8 cellular contexts compared by ENCODE assay signal in the genomic region with DNA sequence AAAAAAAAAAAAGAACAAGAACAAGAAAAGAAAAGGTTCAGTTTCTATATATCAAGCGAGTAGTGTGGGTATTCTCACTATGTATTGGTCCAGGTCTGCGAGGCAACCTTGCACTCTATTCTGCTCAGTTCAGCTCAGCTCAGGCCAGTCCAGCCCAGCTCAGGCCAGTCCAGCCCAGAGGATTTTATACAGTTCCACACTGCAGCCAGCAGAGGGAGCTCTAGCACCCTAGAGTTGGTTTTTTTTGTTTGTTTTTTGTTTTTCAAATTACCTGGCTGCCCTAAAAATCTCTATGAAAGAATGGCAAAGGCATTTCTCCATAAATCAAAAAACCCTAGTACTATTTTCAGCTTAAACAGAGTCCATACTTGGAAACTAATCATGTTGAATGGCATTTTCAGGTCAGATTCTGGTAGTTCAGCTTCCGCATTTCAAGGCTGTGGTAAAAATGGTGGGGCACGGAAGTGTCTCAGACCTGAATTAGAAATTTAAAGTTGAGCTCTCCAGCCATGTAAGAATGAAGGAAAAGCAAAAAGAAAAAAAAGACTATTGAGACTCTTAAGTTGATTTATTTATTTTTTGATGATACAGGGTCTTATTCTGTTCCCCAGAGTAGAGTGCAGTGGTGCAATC. TPM values are rescaled to one million over a fixed set of nuclear protein-coding genes. Genes with fewer than 3 reads are reported as not detected.
A peak's percentile ranks its signal among the peaks of the same experiment; 100 is the strongest.
DNase-seq lines count a peak whose midpoint lies in the region; ATAC-seq and TF ChIP-seq lines count a peak whose summit lies in the region.

No MANE protein-coding gene starts in this region.

- H3K79me2 ChIP-seq in DND-41 (ENCODE audit: insufficient read depth, low read length) = no peaks in the 10 kb centered on the region

- no TSS peak for BruUV-seq in Panc1 (replicated peaks; lab: Mats Ljungman, UMichigan)

- H3K9me3 Mint-ChIP-seq in HFFc6 = no peaks in the 10 kb centered on the region
- no peaks in the 10 kb centered on the region for H3K9me3 Mint-ChIP-seq in activated naive CD4-positive, alpha-beta T cell treated with anti-CD3 and anti-CD28 coated beads for 36 hours

- H3K9me3 ChIP-seq in DND-41 (ENCODE audit: insufficient read depth, low read length, severe bottlenecking) = no peaks in the 10 kb centered on the region
- no peaks in the 10 kb centered on the region for H3K9me3 ChIP-seq in Panc1 (ENCODE audit: control insufficient read depth, insufficient read depth, low read depth, low read length)
- H3K9me3 ChIP-seq in cardiac muscle cell (ENCODE audit: low read depth) = no peaks in the 10 kb centered on the region
- H3K9me3 ChIP-seq in psoas muscle = no peaks in the 10 kb centered on the region

- H3K27ac ChIP-seq in DND-41 (ENCODE audit: low read length) (no peak overlapping the region), Panc1 (ENCODE audit: low read length) (no peak overlapping the region), cardiac muscle cell (no peak overlapping the region), psoas muscle (no peak overlapping the region)

- WGBS in psoas muscle, 3 donors = 53 to 64% (median 58%) methylated on average over 4 of the region's 4 CpGs

- in situ Hi-C loops in Panc1 (cut with HindIII; ENCODE audit: low pct_unique_long_range_greater_than_20kb, low sequenced_read_pairs) = no loop called here

- peaks cover 43% of the 10 kb centered on the region for H3K36me3 Mint-ChIP-seq in HFFc6 (ENCODE audit: low read depth)
- peaks cover 46% of the 10 kb centered on the region for H3K36me3 Mint-ChIP-seq in activated naive CD4-positive, alpha-beta T cell treated with anti-CD3 and anti-CD28 coated beads for 36 hours (ENCODE audit: low read depth)

- CTCF ChIA-PET in Panc1 (lab: Charles Lee) = interaction anchor here (0.6 to 2.8 kb wide), 17 partner anchors 9 to 1476 kb away, joined by 3 to 30 read pairs (median 7); no protein-coding TSS in a partner anchor
- CTCF ChIA-PET in activated naive CD4-positive, alpha-beta T cell treated with anti-CD3 and anti-CD28 coated beads for 36 hours (lab: Charles Lee) = interaction anchor here (0.6 to 11.5 kb wide), 53 partner anchors 9 to 1288 kb away, joined by 3 to 191 read pairs (median 4); partner anchors contain the start of gene OSBPL3

- H3K27me3 Mint-ChIP-seq in HFFc6 (ENCODE audit: insufficient read depth) = peaks cover 4% of the 10 kb centered on the region; the same call in 1 of the 2 replicates
- H3K27me3 Mint-ChIP-seq in activated naive CD4-positive, alpha-beta T cell treated with anti-CD3 and anti-CD28 coated beads for 36 hours (ENCODE audit: low read depth) = no peaks in the 10 kb centered on the region

- H3K4me2 ChIP-seq in DND-41 (ENCODE audit: insufficient read depth, low read length) = no peak overlapping the region

- H3K9ac ChIP-seq in DND-41 (ENCODE audit: low read depth, low read length) = no peak overlapping the region

- intact Hi-C loops in Panc1 (cut with micrococcal nuclease; ENCODE audit: unreplicated experiment) (loop anchor here (1.0 to 2.0 kb wide), 3 partner anchors 256 to 286 kb away; no protein-coding TSS in a partner anchor), psoas muscle (cut with DNase I) (loop anchor here (2.0 to 5.0 kb wide), 4 partner anchors 165 to 285 kb away; no protein-coding TSS in a partner anchor)
- intact Hi-C loops in activated naive CD4-positive, alpha-beta T cell treated with anti-CD3 and anti-CD28 coated beads for 36 hours (cut with micrococcal nuclease) = loop anchor here (1.0 to 2.0 kb wide), 3 partner anchors 258 to 348 kb away; no protein-coding TSS in a partner anchor

- peak overlapping the region; percentile 76 for H3K27ac Mint-ChIP-seq in HFFc6
- no peak overlapping the region for H3K27ac Mint-ChIP-seq in activated naive CD4-positive, alpha-beta T cell treated with anti-CD3 and anti-CD28 coated beads for 36 hours

- H3K4me1 ChIP-seq in DND-41 (ENCODE audit: insufficient read depth, low read length) (no peaks in the 10 kb centered on the region), Panc1 (ENCODE audit: control insufficient read depth, insufficient read depth, low read length) (no peaks in the 10 kb centered on the region), cardiac muscle cell (ENCODE audit: low read depth) (no peaks in the 10 kb centered on the region), psoas muscle (no peaks in the 10 kb centered on the region)

- ATAC-seq in DND-41 (ENCODE audit: insufficient read depth, low read depth) (peak; percentile 60), Panc1 (peak; percentile 96), psoas muscle (peak; percentile 79 to 93 (median 90)), HG03378 (IDR thresholded peaks at IDR 0.05; ENCODE audit: unreplicated experiment) (no peak)

- TF ChIP-seq CTCF in DND-41 (IDR thresholded peaks at IDR 0.05; ENCODE audit: borderline replicate concordance, extremely low read depth, low read length, poor library complexity, severe bottlenecking) = peak; percentile 84
- TF ChIP-seq CTCF in HFFc6 (IDR thresholded peaks at IDR 0.05) = peak; percentile 98
- peak; percentile 97 for TF ChIP-seq CTCF in Panc1 (IDR thresholded peaks at IDR 0.05)
- TF ChIP-seq CTCF in cardiac muscle cell (IDR thresholded peaks at IDR 0.05; ENCODE audit: low read depth, low read length) = peak; percentile 87
- peak; percentile 87 for TF ChIP-seq CTCF in psoas muscle (IDR thresholded peaks at IDR 0.05)

- H4K20me1 ChIP-seq in DND-41 (ENCODE audit: insufficient read depth, low read length) = no peaks in the 10 kb centered on the region

- H3K4me3 Mint-ChIP-seq in HFFc6 = no peak overlapping the region
- no peak overlapping the region for H3K4me3 Mint-ChIP-seq in activated naive CD4-positive, alpha-beta T cell treated with anti-CD3 and anti-CD28 coated beads for 36 hours

- H3K4me3 ChIP-seq in DND-41 (ENCODE audit: low read depth in 1 of 2, low read length in 2 of 2) (no peak overlapping the region), Panc1 (ENCODE audit: low read depth in 2 of 2, low read length in 2 of 2) (no peak overlapping the region), cardiac muscle cell (no peak overlapping the region), psoas muscle (no peak overlapping the region)

- no peaks in the 10 kb centered on the region for H3K27me3 ChIP-seq in DND-41 (ENCODE audit: insufficient read depth, low read length, poor library complexity)
- H3K27me3 ChIP-seq in Panc1 (ENCODE audit: control insufficient read depth, insufficient read depth, low read length) = no peaks in the 10 kb centered on the region
- H3K27me3 ChIP-seq in cardiac muscle cell = no peaks in the 10 kb centered on the region
- no peaks in the 10 kb centered on the region for H3K27me3 ChIP-seq in psoas muscle (ENCODE audit: insufficient read depth in 3 of 3, low read length in 2 of 3)

- DNase-seq in DND-41 = peak; percentile 32
- no peak for DNase-seq in HFFc6
- peak; percentile 66 for DNase-seq in Panc1 (ENCODE audit: low read depth, low spot score)
- peak; percentile 58 for DNase-seq in activated naive CD4-positive, alpha-beta T cell treated with anti-CD3 and anti-CD28 coated beads for 36 hours
- DNase-seq in cardiac muscle cell (ENCODE audit: low read depth in 1 of 2, low spot score in 1 of 2) = peak; percentile 61 to 66
- DNase-seq in psoas muscle = peak; percentile 40 to 64
- no peak for DNase-seq in NK-92 (lab: John Stamatoyannopoulos, UW; ENCODE audit: unreplicated experiment)

- no peak overlapping the region for H2AFZ ChIP-seq in DND-41 (ENCODE audit: low read depth, low read length)

- H3K36me3 ChIP-seq in DND-41 (ENCODE audit: insufficient read depth, low read length) = peaks cover 59% of the 10 kb centered on the region
- no peaks in the 10 kb centered on the region for H3K36me3 ChIP-seq in Panc1 (ENCODE audit: control insufficient read depth, insufficient read depth, low read length)
- H3K36me3 ChIP-seq in cardiac muscle cell = no peaks in the 10 kb centered on the region
- peaks cover 0 to 12% of the 10 kb centered on the region in 2 donors for H3K36me3 ChIP-seq in psoas muscle (ENCODE audit: insufficient read depth in 1 of 2, low read depth in 1 of 2)

- no peaks in the 10 kb centered on the region; the same call in 1 of the 2 replicates for H3K4me1 Mint-ChIP-seq in HFFc6 (ENCODE audit: low read depth)
- no peaks in the 10 kb centered on the region for H3K4me1 Mint-ChIP-seq in activated naive CD4-positive, alpha-beta T cell treated with anti-CD3 and anti-CD28 coated beads for 36 hours (ENCODE audit: low read depth)

- POLR2A ChIA-PET in Panc1 (lab: Charles Lee) = no interaction called here

RNA-seq across cellular contexts. Expression of gene GSDME, which starts 55.2 kb away (rescaled TPM):
- total RNA-seq in HFFc6 (2021; fragmentation: NEBNext Ultra II Directional; extraction: Animal tissue kit (Norgen Biotek cat#: 25700)) = 10 to 100 TPM; 37.1 to 49.8 (median 42.8) TPM
- total RNA-seq in Panc1 (2021; ENCODE audit: unreplicated experiment) (4.5 TPM), cardiac muscle cell (6.6 and 7.1 TPM in 2 replicates), psoas muscle (10 to 100 TPM; 10.9 to 32.1 (median 16.0) TPM)
- polyA plus RNA-seq in Panc1 (2012; ENCODE audit: insufficient read length) = 6.3 TPM
- total RNA-seq in activated naive CD4-positive, alpha-beta T cell treated with anti-CD3 and anti-CD28 coated beads for 36 hours = 1 to 10 TPM; 6.8 to 6.9 TPM
- polyA plus RNA-seq in cardiac muscle cell (8.4 and 10.0 TPM in 2 replicates), psoas muscle (10 to 100 TPM in 1 of 3 donors, 1 to 10 TPM in 2; 4.9 to 30.7 (median 8.3) TPM)

Comparison
In these comparisons a context has a peak if more than half of its experiments do, and no peak if none do; other contexts are left out.
1. DNase-seq: peak in DND-41 (single experiment), Panc1 (single experiment), activated naive CD4-positive, alpha-beta T cell treated with anti-CD3 and anti-CD28 coated beads for 36 hours (single experiment), cardiac muscle cell (2 of 2) and psoas muscle (2 of 2); none in HFFc6 (single experiment) and NK-92 (single experiment).
2. Peak in every context shown above with its lines, with median percentiles within 50 percentile points of each other: CTCF ChIP-seq.